In genomic region chr1:205225901-205226765, GRCh38 we compare ENCODE assay signal across 13 cellular contexts. TPM values are rescaled to one million over a fixed set of nuclear protein-coding genes. Genes with fewer than 3 reads are reported as not detected.
DNase-seq lines count a peak whose midpoint lies in the region; ATAC-seq lines count a peak whose summit lies in the region.
"Had no signal": no experiment of that assay in that cellular context is flagged by ENCODE, and none has a peak within 500 bp of the region (broad histone marks: within the 10 kb centered on the region; RNA-seq: fewer than 3 reads in every experiment).

No MANE protein-coding gene starts in this region.

- H3K27ac Mint-ChIP-seq in activated T-helper 1 cell treated with anti-CD3 and anti-CD28 coated beads, Interleukin-12 subunit alpha, Interleukin-12 subunit beta, Interleukin-2, Interleukin-4 antibody, amounts not matched to agents 30 ng/mL and 10 ng/mL and 1 ng/mL, durations not matched to agents 14 hours and 24 hours and 36 hours: no peak overlapping the region
- no peak overlapping the region for H3K27ac Mint-ChIP-seq in naive thymus-derived CD8-positive, alpha-beta T cell

- peaks cover 14% of the 10 kb centered on the region for H3K27me3 ChIP-seq in HUES64 (ENCODE audit: insufficient read depth, low read length)

- ATAC-seq in naive thymus-derived CD8-positive, alpha-beta T cell: no peak

- H3K9me3 Mint-ChIP-seq in activated T-helper 1 cell treated with anti-CD3 and anti-CD28 coated beads, Interleukin-12 subunit alpha, Interleukin-12 subunit beta, Interleukin-2, Interleukin-4 antibody, amounts not matched to agents 30 ng/mL and 10 ng/mL and 1 ng/mL, durations not matched to agents 14 hours and 24 hours and 36 hours: no peaks in the 10 kb centered on the region
- no peaks in the 10 kb centered on the region for H3K9me3 Mint-ChIP-seq in naive thymus-derived CD8-positive, alpha-beta T cell

- no peaks in the 10 kb centered on the region for H3K36me3 ChIP-seq in HUES64 (ENCODE audit: insufficient read depth, low read length)
- H3K36me3 ChIP-seq: heart right ventricle, Peyer's patch had no signal

- H3K4me3 Mint-ChIP-seq in activated T-helper 1 cell treated with anti-CD3 and anti-CD28 coated beads, Interleukin-12 subunit alpha, Interleukin-12 subunit beta, Interleukin-2, Interleukin-4 antibody, amounts not matched to agents 30 ng/mL and 10 ng/mL and 1 ng/mL, durations not matched to agents 14 hours and 24 hours and 36 hours: peak overlapping the region; percentile 34
- peak overlapping the region in 7 of 10 donors; percentile 22 to 89 (median 81) for H3K4me3 Mint-ChIP-seq in naive thymus-derived CD8-positive, alpha-beta T cell

- no peak overlapping the region for H3K9ac ChIP-seq in HUES64 (ENCODE audit: low read depth, low read length)

- H3K36me3 Mint-ChIP-seq in activated T-helper 1 cell treated with anti-CD3 and anti-CD28 coated beads, Interleukin-12 subunit alpha, Interleukin-12 subunit beta, Interleukin-2, Interleukin-4 antibody, amounts not matched to agents 30 ng/mL and 10 ng/mL and 1 ng/mL, durations not matched to agents 14 hours and 24 hours and 36 hours (ENCODE audit: low read depth): no peaks in the 10 kb centered on the region
- H3K36me3 Mint-ChIP-seq in naive thymus-derived CD8-positive, alpha-beta T cell: no peaks in the 10 kb centered on the region

- no peaks in the 10 kb centered on the region for H3K9me3 ChIP-seq in HUES64 (ENCODE audit: insufficient read depth, low read depth, low read length)
- H3K9me3 ChIP-seq: heart right ventricle, Peyer's patch had no signal

- WGBS in HUES64: 79% methylated on average over 9 of the region's 11 CpGs

- POLR2A ChIA-PET in naive thymus-derived CD8-positive, alpha-beta T cell (lab: Charles Lee): interaction anchor here (0.6 to 0.8 kb wide), 2 partner anchors 14 to 16 kb away, joined by 3 read pairs; no protein-coding TSS in a partner anchor

- H3K4me1 Mint-ChIP-seq in activated T-helper 1 cell treated with anti-CD3 and anti-CD28 coated beads, Interleukin-12 subunit alpha, Interleukin-12 subunit beta, Interleukin-2, Interleukin-4 antibody, amounts not matched to agents 30 ng/mL and 10 ng/mL and 1 ng/mL, durations not matched to agents 14 hours and 24 hours and 36 hours (ENCODE audit: low read depth): peaks cover 31% of the 10 kb centered on the region
- peaks cover 14 to 28% (median 27%) of the 10 kb centered on the region in 4 donors for H3K4me1 Mint-ChIP-seq in naive thymus-derived CD8-positive, alpha-beta T cell

- DNase-seq in Daoy (ENCODE audit: low read depth): peak; percentile 41
- no peak for DNase-seq in activated T-helper 1 cell treated with anti-CD3 and anti-CD28 coated beads, Interleukin-12 subunit alpha, Interleukin-12 subunit beta, Interleukin-2, Interleukin-4 antibody, amounts not matched to agents 30 ng/mL and 10 ng/mL and 1 ng/mL, durations not matched to agents 14 hours and 24 hours and 36 hours (ENCODE audit: low spot score)
- no peak for DNase-seq in naive thymus-derived CD8-positive, alpha-beta T cell
- no peak for DNase-seq in T1000 (lab: John Stamatoyannopoulos, UW)
- DNase-seq in NCI-H1092 treated with DMSO at 0.1 percent for 48 hours (lab: John Stamatoyannopoulos, UW): no peak
- no peak for DNase-seq in hypothalamus (lab: John Stamatoyannopoulos, UW)
- DNase-seq in activated CD4-positive, alpha-beta T cell treated with anti-CD3 and anti-CD28 coated beads for 48 hours: no peak
- DNase-seq: activated T-cell treated with anti-CD3 and anti-CD28 coated beads, Interleukin-2, amount 50 U/mL, for 1 hour; aorta; heart right ventricle; NCI-H1436 treated with DMSO at 0.1 percent for 48 hours; Peyer's patch had no signal

- H3K4me1 ChIP-seq in HUES64 (ENCODE audit: insufficient read depth, low read length): peaks cover 21% of the 10 kb centered on the region

- H3K27ac ChIP-seq in HUES64 (ENCODE audit: low read depth, low read length): no peak overlapping the region
- H3K27ac ChIP-seq: heart right ventricle, Peyer's patch had no signal

- peaks cover 33% of the 10 kb centered on the region for H3K27me3 Mint-ChIP-seq in activated T-helper 1 cell treated with anti-CD3 and anti-CD28 coated beads, Interleukin-12 subunit alpha, Interleukin-12 subunit beta, Interleukin-2, Interleukin-4 antibody, amounts not matched to agents 30 ng/mL and 10 ng/mL and 1 ng/mL, durations not matched to agents 14 hours and 24 hours and 36 hours (ENCODE audit: insufficient read depth)
- peaks cover 0 to 20% (median 0%) of the 10 kb centered on the region in 5 donors for H3K27me3 Mint-ChIP-seq in naive thymus-derived CD8-positive, alpha-beta T cell

- intact Hi-C loops in activated T-helper 1 cell treated with anti-CD3 and anti-CD28 coated beads, Interleukin-12 subunit alpha, Interleukin-12 subunit beta, Interleukin-2, Interleukin-4 antibody, amounts not matched to agents 30 ng/mL and 10 ng/mL and 1 ng/mL, durations not matched to agents 14 hours and 24 hours and 36 hours (cut with micrococcal nuclease): no loop called here

- 0 out of 2 replicates have a peak overlapping the region, but pooled peaks have one; percentile 79 for H3K4me3 ChIP-seq in HUES64 (ENCODE audit: low read length)

RNA-seq across cellular contexts. Expression of gene TMCC2, which starts 1.6 kb away (rescaled TPM):
- total RNA-seq in Daoy (2014; rRNA removed; shearing (Covaris generic)): 3.2 and 4.8 TPM in 2 replicates
- polyA plus RNA-seq in HUES64 (2013, experiment 1 of 2): 4.2 TPM
- 4.8 TPM for polyA plus RNA-seq in HUES64 (2013, experiment 2 of 2)
- total RNA-seq in activated T-helper 1 cell treated with anti-CD3 and anti-CD28 coated beads, Interleukin-12 subunit alpha, Interleukin-12 subunit beta, Interleukin-2, Interleukin-4 antibody, amounts not matched to agents 30 ng/mL and 10 ng/mL and 1 ng/mL, durations not matched to agents 14 hours and 24 hours and 36 hours: 25.0 and 25.2 TPM in 2 replicates
- total RNA-seq in naive thymus-derived CD8-positive, alpha-beta T cell: 1 to 10 TPM; 3.9 to 4.7 TPM
- 1 to 10 TPM in 1 of 3 donors, under 1 TPM in 2; 0.37 to 2.0 (median 0.40) TPM for polyA plus RNA-seq in naive thymus-derived CD8-positive, alpha-beta T cell

RNA-seq across cellular contexts. Expression of gene DSTYK, which starts 14.6 kb away (rescaled TPM):
- 5.0 and 6.2 TPM in 2 replicates for total RNA-seq in Daoy (2014; rRNA removed; shearing (Covaris generic))
- 4.6 TPM for polyA plus RNA-seq in HUES64 (2013, experiment 1 of 2)
- 4.8 TPM for polyA plus RNA-seq in HUES64 (2013, experiment 2 of 2)
- 34.2 and 35.9 TPM in 2 replicates for total RNA-seq in activated T-helper 1 cell treated with anti-CD3 and anti-CD28 coated beads, Interleukin-12 subunit alpha, Interleukin-12 subunit beta, Interleukin-2, Interleukin-4 antibody, amounts not matched to agents 30 ng/mL and 10 ng/mL and 1 ng/mL, durations not matched to agents 14 hours and 24 hours and 36 hours
- total RNA-seq in naive thymus-derived CD8-positive, alpha-beta T cell: 10 to 100 TPM; 15.9 to 17.5 TPM
- 1 to 10 TPM; 5.2 to 8.6 (median 7.0) TPM for polyA plus RNA-seq in naive thymus-derived CD8-positive, alpha-beta T cell
